In genomic region chr13:68275758-68276157, GRCh38 we compare ENCODE assay signal across 23 cellular contexts.
DNase-seq lines count a peak whose midpoint lies in the region; ATAC-seq and TF ChIP-seq lines count a peak whose summit lies in the region.
"Had no signal": no experiment of that assay in that cellular context is flagged by ENCODE, and none has a peak within 500 bp of the region (broad histone marks: within the 10 kb centered on the region; RNA-seq: fewer than 3 reads in every experiment).

No MANE protein-coding gene starts in this region.

- H3K4me2 ChIP-seq in Karpas-422 (ENCODE audit: low read depth, low read length, poor library complexity, severe bottlenecking) (no peak overlapping the region), OCI-LY7 (ENCODE audit: low read length) (no peak overlapping the region), mesendoderm (ENCODE audit: low read length) (no peak overlapping the region)
- H3K4me2 ChIP-seq: BLaER1 had no signal

- peaks cover 16% of the 10 kb centered on the region for H3K9me3 Mint-ChIP-seq in activated CD4-positive, alpha-beta memory T cell treated with anti-CD3 and anti-CD28 coated beads, Interleukin-2, amount 10 ng/mL, durations not matched to agents 7 days and 5 days

- intact Hi-C loops in OCI-LY7 (cut with micrococcal nuclease; ENCODE audit: unreplicated experiment): no loop called here

- H3K36me3 ChIP-seq in Karpas-422 (ENCODE audit: insufficient read depth, low read length) (no peaks in the 10 kb centered on the region), OCI-LY7 (ENCODE audit: insufficient read depth, low read length) (no peaks in the 10 kb centered on the region), mesendoderm (ENCODE audit: control insufficient read depth, insufficient read depth, low read length) (no peaks in the 10 kb centered on the region)
- H3K36me3 ChIP-seq: BE2C, BLaER1 had no signal

- peak overlapping the region; percentile 28; the same call in 1 of the 2 replicates for H2AFZ ChIP-seq in Karpas-422 (ENCODE audit: low read length)
- H2AFZ ChIP-seq in OCI-LY7 (ENCODE audit: low read length): no peak overlapping the region

- WGBS in mesendoderm (ENCODE audit: extremely low coverage, insufficient coverage, low lambda C conversion rate): no CpG with 5 or more reads among the region's 1 CpG

- no peak overlapping the region for H3K4ac ChIP-seq in mesendoderm (ENCODE audit: low read depth, low read length)

- no peak overlapping the region for H3K27ac Mint-ChIP-seq in activated CD4-positive, alpha-beta memory T cell treated with anti-CD3 and anti-CD28 coated beads, Interleukin-2, amount 10 ng/mL, durations not matched to agents 7 days and 5 days
- H3K27ac Mint-ChIP-seq: CD14-positive monocyte; CD4-positive, alpha-beta memory T cell; CD4-positive, CD25-positive, alpha-beta regulatory T cell; CD8-positive, alpha-beta memory T cell had no signal

- no peak overlapping the region for H3K27ac ChIP-seq in Karpas-422 (ENCODE audit: low read length)
- no peak overlapping the region for H3K27ac ChIP-seq in OCI-LY7 (ENCODE audit: low read depth, low read length, poor library complexity, severe bottlenecking)
- H3K27ac ChIP-seq in mesendoderm (ENCODE audit: low read depth, low read length): no peak overlapping the region
- H3K27ac ChIP-seq: BLaER1 had no signal

- no peaks in the 10 kb centered on the region for H3K36me3 Mint-ChIP-seq in activated CD4-positive, alpha-beta memory T cell treated with anti-CD3 and anti-CD28 coated beads, Interleukin-2, amount 10 ng/mL, durations not matched to agents 7 days and 5 days (ENCODE audit: low read depth)
- H3K36me3 Mint-ChIP-seq: CD14-positive monocyte; CD4-positive, CD25-positive, alpha-beta regulatory T cell had no signal

- H3K4me3 ChIP-seq in Karpas-422 (ENCODE audit: low read length): no peak overlapping the region
- no peak overlapping the region for H3K4me3 ChIP-seq in OCI-LY7 (ENCODE audit: low read depth, low read length, poor library complexity, severe bottlenecking)
- no peak overlapping the region for H3K4me3 ChIP-seq in mesendoderm (ENCODE audit: low read length)
- H3K4me3 ChIP-seq: BLaER1 had no signal

- no peak for TF ChIP-seq CTCF in OCI-LY7 (conservative IDR thresholded peaks at IDR 0.05; ENCODE audit: low read length)

- no peak overlapping the region for H2BK15ac ChIP-seq in mesendoderm (replicated peaks; ENCODE audit: low read depth)

- H3K27me3 ChIP-seq in Karpas-422 (ENCODE audit: low read length) (no peaks in the 10 kb centered on the region), mesendoderm (ENCODE audit: insufficient read depth, low read length, poor library complexity) (no peaks in the 10 kb centered on the region)
- H3K27me3 ChIP-seq: BE2C, BLaER1 had no signal

- H2AK5ac ChIP-seq in mesendoderm (ENCODE audit: low read length): no peak overlapping the region

- H3K79me1 ChIP-seq in mesendoderm (ENCODE audit: low read length): no peaks in the 10 kb centered on the region

- H3K9ac ChIP-seq in Karpas-422 (ENCODE audit: low read length) (no peak overlapping the region), mesendoderm (ENCODE audit: low read length) (no peak overlapping the region)
- H3K9ac ChIP-seq: BLaER1 had no signal

- no peak overlapping the region for H4K5ac ChIP-seq in mesendoderm (ENCODE audit: low read length)

- ATAC-seq in HG03439 (IDR thresholded peaks at IDR 0.05; ENCODE audit: unreplicated experiment): no peak

- H3K79me2 ChIP-seq in Karpas-422 (ENCODE audit: low read length) (no peaks in the 10 kb centered on the region), OCI-LY7 (ENCODE audit: insufficient read depth, low read depth, low read length) (no peaks in the 10 kb centered on the region), mesendoderm (ENCODE audit: control insufficient read depth, insufficient read depth, low read length) (no peaks in the 10 kb centered on the region)

- H4K20me1 ChIP-seq in Karpas-422 (ENCODE audit: insufficient read depth, low read depth, low read length) (no peaks in the 10 kb centered on the region), OCI-LY7 (ENCODE audit: insufficient read depth, low read length) (no peaks in the 10 kb centered on the region)
- H4K20me1 ChIP-seq: BLaER1 had no signal

- H2BK120ac ChIP-seq in mesendoderm (ENCODE audit: low read depth, low read length): no peak overlapping the region

- no peak overlapping the region for H3K4me3 Mint-ChIP-seq in activated CD4-positive, alpha-beta memory T cell treated with anti-CD3 and anti-CD28 coated beads, Interleukin-2, amount 10 ng/mL, durations not matched to agents 7 days and 5 days
- H3K4me3 Mint-ChIP-seq: CD14-positive monocyte; CD4-positive, alpha-beta memory T cell; CD8-positive, alpha-beta memory T cell had no signal

- no peaks in the 10 kb centered on the region for H3K4me1 Mint-ChIP-seq in activated CD4-positive, alpha-beta memory T cell treated with anti-CD3 and anti-CD28 coated beads, Interleukin-2, amount 10 ng/mL, durations not matched to agents 7 days and 5 days
- H3K4me1 Mint-ChIP-seq: CD14-positive monocyte; CD4-positive, alpha-beta memory T cell; CD4-positive, CD25-positive, alpha-beta regulatory T cell; CD8-positive, alpha-beta memory T cell had no signal

- H4K8ac ChIP-seq in mesendoderm (ENCODE audit: low read depth, low read length): no peak overlapping the region

- no peak overlapping the region for H2BK5ac ChIP-seq in mesendoderm (ENCODE audit: low read length)

- H3K27me3 Mint-ChIP-seq in activated CD4-positive, alpha-beta memory T cell treated with anti-CD3 and anti-CD28 coated beads, Interleukin-2, amount 10 ng/mL, durations not matched to agents 7 days and 5 days: no peaks in the 10 kb centered on the region
- H3K27me3 Mint-ChIP-seq: CD4-positive, alpha-beta memory T cell; CD4-positive, CD25-positive, alpha-beta regulatory T cell; CD8-positive, alpha-beta memory T cell had no signal

- no peak overlapping the region for H3K56ac ChIP-seq in mesendoderm (ENCODE audit: low read length)

- no peak overlapping the region for H3K23ac ChIP-seq in mesendoderm (ENCODE audit: low read length)

- CTCF ChIA-PET in OCI-LY7 (lab: Charles Lee; ENCODE audit: unreplicated experiment): no interaction called here
- CTCF ChIA-PET in activated CD4-positive, alpha-beta memory T cell treated with anti-CD3 and anti-CD28 coated beads, Interleukin-2, amount 10 ng/mL, durations not matched to agents 7 days and 5 days (lab: Charles Lee): no interaction called here

- H3K9me2 ChIP-seq in Karpas-422 (replicated peaks; ENCODE audit: insufficient read depth, low read length): no peaks in the 10 kb centered on the region
- H3K9me2 ChIP-seq in OCI-LY7 (ENCODE audit: insufficient read depth, low read length): no peaks in the 10 kb centered on the region

- no peaks in the 10 kb centered on the region for H3K4me1 ChIP-seq in Karpas-422 (ENCODE audit: low read length)
- no peaks in the 10 kb centered on the region for H3K4me1 ChIP-seq in OCI-LY7 (ENCODE audit: insufficient read depth, low read length, poor library complexity, severe bottlenecking)
- no peaks in the 10 kb centered on the region for H3K4me1 ChIP-seq in mesendoderm (ENCODE audit: control insufficient read depth, low read depth, low read length)
- H3K4me1 ChIP-seq: BE2C had no signal

- H3K18ac ChIP-seq in mesendoderm (ENCODE audit: low read length): no peak overlapping the region

- no TSS peak for BruUV-seq in OCI-LY7 (replicated peaks; lab: Mats Ljungman, UMichigan)

- DNase-seq in Karpas-422: no peak
- peak; percentile 3 for DNase-seq in OCI-LY7 (ENCODE audit: low spot score)
- peak; percentile 5 for DNase-seq in mesendoderm
- DNase-seq in activated CD4-positive, alpha-beta memory T cell treated with anti-CD3 and anti-CD28 coated beads, Interleukin-2, amount 10 ng/mL, durations not matched to agents 7 days and 5 days: no peak
- no peak for DNase-seq in NCI-H128 (lab: John Stamatoyannopoulos, UW; ENCODE audit: unreplicated experiment)
- DNase-seq: 8988T; ACHN; BE2C; C1 segment of cervical spinal cord; CD4-positive, alpha-beta memory T cell; CD4-positive, CD25-positive, alpha-beta regulatory T cell; CD8-positive, alpha-beta memory T cell; COR-L47; DMS 273 treated with DMSO at 0.1 percent for 48 hours; DMS153; DMS53; DMS79; DND-41; EL; GDM1 had no signal

- POLR2A ChIA-PET in OCI-LY7 (lab: Charles Lee): interaction anchor here (1.1 kb wide), 1 partner anchor 12 kb away, joined by 3 read pairs; no protein-coding TSS in a partner anchor
- POLR2A ChIA-PET in activated CD4-positive, alpha-beta memory T cell treated with anti-CD3 and anti-CD28 coated beads, Interleukin-2, amount 10 ng/mL, durations not matched to agents 7 days and 5 days (lab: Charles Lee): no interaction called here

- H3K9me3 ChIP-seq in Karpas-422 (ENCODE audit: low read length) (no peaks in the 10 kb centered on the region), OCI-LY7 (ENCODE audit: low read length) (no peaks in the 10 kb centered on the region; the same call in 1 of the 2 replicates)
- H3K9me3 ChIP-seq: BE2C had no signal

Comparison
In these comparisons a context has a peak if more than half of its experiments do, and no peak if none do; other contexts are left out.
1. DNase-seq: peak in OCI-LY7 (single experiment) and mesendoderm (single experiment); none in Karpas-422 (single experiment), activated CD4-positive, alpha-beta memory T cell treated with anti-CD3 and anti-CD28 coated beads, Interleukin-2, amount 10 ng/mL, durations not matched to agents 7 days and 5 days (single experiment) and NCI-H128 (single experiment).